Comparison of ENCODE assay signal across 20 cellular contexts in the genomic region with DNA sequence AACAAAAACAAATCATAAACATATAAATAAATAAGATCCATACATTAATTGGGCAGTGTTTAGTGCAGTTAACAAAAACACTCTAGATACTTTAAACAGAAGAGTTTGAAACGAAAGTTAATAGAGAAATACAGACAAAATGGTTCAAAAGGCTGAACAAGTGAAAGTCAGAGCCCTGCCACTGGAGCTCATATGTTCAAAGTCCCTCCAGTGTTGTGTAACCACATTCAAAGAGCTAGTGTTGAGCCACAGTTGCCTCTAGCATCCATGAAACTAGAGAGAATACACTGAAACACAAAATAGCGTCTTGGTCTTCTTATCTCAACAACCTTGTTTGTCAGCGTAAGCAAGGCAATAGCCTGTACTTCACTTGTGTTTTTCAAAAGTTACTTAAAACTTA.
DNase-seq lines count a peak whose midpoint lies in the region; ATAC-seq and TF ChIP-seq lines count a peak whose summit lies in the region.
"Had no signal": no experiment of that assay in that cellular context is flagged by ENCODE, and none has a peak within 500 bp of the region (broad histone marks: within the 10 kb centered on the region; RNA-seq: fewer than 3 reads in every experiment).

No MANE protein-coding gene starts in this region.

- WGBS in IMR-90 (ENCODE audit: extremely low coverage in 2 of 2, insufficient read length in 1 of 2), 2 experiments = no CpG with 5 or more reads among the region's 3 CpGs
- WGBS in right lobe of liver (ENCODE audit: insufficient coverage, low coverage, low lambda C conversion rate, missing lambda C conversion rate) = 34% methylated on average over 3 of the region's 3 CpGs

- no peaks in the 10 kb centered on the region for H3K36me3 ChIP-seq in IMR-90 (ENCODE audit: control insufficient read depth, insufficient read depth, low read length)
- H3K36me3 ChIP-seq in right lobe of liver = no peaks in the 10 kb centered on the region
- H3K36me3 ChIP-seq: BE2C, HAP-1 had no signal

- no peak overlapping the region for H3K14ac ChIP-seq in IMR-90 (replicated peaks; ENCODE audit: low read depth, low read length)

- H2AK9ac ChIP-seq in IMR-90 (replicated peaks; ENCODE audit: low read depth, low read length, poor library complexity) = no peak overlapping the region

- no peaks in the 10 kb centered on the region for H3K27me3 ChIP-seq in IMR-90 (ENCODE audit: control insufficient read depth, insufficient read depth, low read length)
- no peaks in the 10 kb centered on the region for H3K27me3 ChIP-seq in right lobe of liver
- H3K27me3 ChIP-seq in dorsolateral prefrontal cortex = no peaks in the 10 kb centered on the region
- H3K27me3 ChIP-seq: BE2C had no signal

- H3K18ac ChIP-seq in IMR-90 (ENCODE audit: low read depth, low read length) = peak overlapping the region; percentile 82

- no peaks in the 10 kb centered on the region for H3K9me3 ChIP-seq in IMR-90 (ENCODE audit: control insufficient read depth, insufficient read depth, low read length)
- no peaks in the 10 kb centered on the region for H3K9me3 ChIP-seq in right lobe of liver
- H3K9me3 ChIP-seq: BE2C, HAP-1 had no signal

- H3K4me1 ChIP-seq in IMR-90 (ENCODE audit: control insufficient read depth, insufficient read depth, low read length) (peaks cover 2% of the 10 kb centered on the region), right lobe of liver (no peaks in the 10 kb centered on the region)
- H3K4me1 ChIP-seq: BE2C had no signal

- POLR2A ChIA-PET in IMR-90 (lab: Charles Lee; ENCODE audit: unreplicated experiment) = no interaction called here

- dilution Hi-C loops in IMR-90 (cut with HindIII; ENCODE audit: low sequenced_read_pairs, unreplicated experiment) = no loop called here

- BruUV-seq in IMR-90 (replicated peaks; lab: Mats Ljungman, UMichigan) = no TSS peak

- H4K8ac ChIP-seq in IMR-90 (ENCODE audit: low read depth in 2 of 2, low read length in 2 of 2) = no peak overlapping the region

- no peak for TF ChIP-seq CTCF in IMR-90 (conservative IDR thresholded peaks at IDR 0.05; ENCODE audit: low read depth, low read length)
- no peak for TF ChIP-seq CTCF in right lobe of liver (IDR thresholded peaks at IDR 0.05)
- TF ChIP-seq CTCF in dorsolateral prefrontal cortex (IDR thresholded peaks at IDR 0.05 in 54 of 56, conservative IDR thresholded peaks at IDR 0.05 in 2 of 56; ENCODE audit: low read depth in 1 of 56, partially characterized antibody in 56 of 56) = no peak

- H3K79me1 ChIP-seq in IMR-90 (ENCODE audit: low read depth in 1 of 2, low read length in 2 of 2) = no peaks in the 10 kb centered on the region

- no peak overlapping the region for H3K9ac ChIP-seq in IMR-90 (ENCODE audit: low read depth, low read length)
- H3K9ac ChIP-seq: GM23248 had no signal

- intact Hi-C loops in IMR-90 (cut with micrococcal nuclease) = no loop called here
- intact Hi-C loops in right lobe of liver (cut with DNase I) = no loop called here
- intact Hi-C loops in sciatic nerve (cut with DNase I) = no loop called here
- intact Hi-C loops in dorsolateral prefrontal cortex (cut with DNase I) = no loop called here

- peak overlapping the region; percentile 36; the same call in 1 of the 3 replicates for H2BK15ac ChIP-seq in IMR-90 (ENCODE audit: low read depth, low read length)

- TF ChIP-seq POLR2A in IMR-90 (IDR thresholded peaks at IDR 0.05; ENCODE audit: low read depth, low read length) (no peak), right lobe of liver (IDR thresholded peaks at IDR 0.05) (no peak)

- H2AFZ ChIP-seq in IMR-90 (replicated peaks; ENCODE audit: low read length, poor library complexity) = no peak overlapping the region
- H2AFZ ChIP-seq: GM23248 had no signal

- ATAC-seq in IMR-90 (ENCODE audit: low read depth) (no peak), right lobe of liver (peak; percentile 72 to 87 (median 75)), sciatic nerve (no peak), GM19455 (IDR thresholded peaks at IDR 0.05; ENCODE audit: unreplicated experiment) (no peak)
- ATAC-seq: GM12878 had no signal

- H3K9me1 ChIP-seq in IMR-90 (ENCODE audit: insufficient read depth, low read length) = peaks cover 4% of the 10 kb centered on the region; the same call in 1 of the 2 replicates

- peak overlapping the region; percentile 41; the same call in 1 of the 2 replicates for H2AK5ac ChIP-seq in IMR-90 (ENCODE audit: low read depth, low read length)

- CTCF ChIA-PET in IMR-90 (lab: Yijun Ruan, JAX) = no interaction called here

- H3K27ac ChIP-seq in IMR-90 (ENCODE audit: insufficient read depth, low read length) (no peak overlapping the region), right lobe of liver (no peak overlapping the region), dorsolateral prefrontal cortex (no peak overlapping the region)
- H3K27ac ChIP-seq: GM23248 had no signal

- no peak overlapping the region for H3K4ac ChIP-seq in IMR-90 (ENCODE audit: low read depth, low read length)

- no peak for TF ChIP-seq RAD21 in IMR-90 (IDR thresholded peaks at IDR 0.05; ENCODE audit: low read length)

- H2BK5ac ChIP-seq in IMR-90 (ENCODE audit: low read depth, low read length, poor library complexity, severe bottlenecking) = no peak overlapping the region

- H3K56ac ChIP-seq in IMR-90 (ENCODE audit: extremely low read depth, insufficient read depth, low read length) = no peak overlapping the region

- peak overlapping the region; percentile 69 for H2BK20ac ChIP-seq in IMR-90 (ENCODE audit: low read depth, low read length)

- peak overlapping the region; percentile 40; the same call in 1 of the 2 replicates for H4K91ac ChIP-seq in IMR-90 (ENCODE audit: insufficient read depth, low read depth, low read length)

- no peak overlapping the region for H3K23ac ChIP-seq in IMR-90 (ENCODE audit: low read depth, low read length)

- DNase-seq in IMR-90 (no peak), iris pigment epithelial cell (ENCODE audit: low read depth) (peak; percentile 17), right lobe of liver (no peak), sciatic nerve (ENCODE audit: low spot score) (no peak), NCI-H82 (lab: John Stamatoyannopoulos, UW) (no peak), dorsolateral prefrontal cortex (no peak)
- DNase-seq: ACHN; BE2C; C1 segment of cervical spinal cord; CD4-positive, CD25-positive, alpha-beta regulatory T cell; CD8-positive, alpha-beta memory T cell; COR-L47; DMS 273 treated with DMSO at 0.1 percent for 48 hours; DMS53; DND-41; EL; GM23248 had no signal

- peak overlapping the region; percentile 53; the same call in 1 of the 2 replicates for H2BK120ac ChIP-seq in IMR-90 (ENCODE audit: low read depth, low read length)

- in situ Hi-C loops in IMR-90 (cut with MboI; ENCODE audit: low sequenced_read_pairs) = no loop called here

- H4K5ac ChIP-seq in IMR-90 (ENCODE audit: low read depth, low read length) = 0 out of 2 replicates have a peak overlapping the region, but pooled peaks have one; percentile 72

- no peak overlapping the region for H3K4me3 ChIP-seq in IMR-90 (ENCODE audit: insufficient read depth, low read depth, low read length)
- H3K4me3 ChIP-seq in right lobe of liver = no peak overlapping the region
- no peak overlapping the region for H3K4me3 ChIP-seq in dorsolateral prefrontal cortex
- H3K4me3 ChIP-seq: GM12878, GM23248, HAP-1 had no signal

- H4K20me1 ChIP-seq in IMR-90 (ENCODE audit: insufficient read depth, low read length) = no peaks in the 10 kb centered on the region

- no peak overlapping the region for H3K4me2 ChIP-seq in IMR-90 (ENCODE audit: low read depth, low read length)

TF ChIP-seq in IMR-90, 13 proteins besides CTCF, POLR2A, EP300 and RAD21:
- no peak for TF ChIP-seq BHLHE40 (IDR thresholded peaks at IDR 0.05; ENCODE audit: low read depth, low read length)
- TF ChIP-seq CEBPB (IDR thresholded peaks at IDR 0.05; ENCODE audit: low read depth, low read length) = no peak
- no peak for TF ChIP-seq SMC3 (IDR thresholded peaks at IDR 0.05; ENCODE audit: low read depth, low read length)
- TF ChIP-seq CHD1 (IDR thresholded peaks at IDR 0.05; ENCODE audit: low read depth, low read length) = no peak
- TF ChIP-seq NFE2L2 (IDR thresholded peaks at IDR 0.05; ENCODE audit: low read depth, low read length) = no peak
- TF ChIP-seq RFX5 (IDR thresholded peaks at IDR 0.05; ENCODE audit: low read depth, low read length) = no peak
- no peak for TF ChIP-seq FOS (IDR thresholded peaks at IDR 0.05; ENCODE audit: low read depth, low read length)
- no peak for TF ChIP-seq RCOR1 (IDR thresholded peaks at IDR 0.05; ENCODE audit: insufficient replicate concordance, low read length)
- TF ChIP-seq MAZ (IDR thresholded peaks at IDR 0.05; ENCODE audit: borderline replicate concordance, low read depth, low read length) = no peak
- no peak for TF ChIP-seq MAFK (IDR thresholded peaks at IDR 0.05; ENCODE audit: low read depth, low read length)
- TF ChIP-seq MXI1 (IDR thresholded peaks at IDR 0.05; ENCODE audit: borderline replicate concordance, low read depth, low read length) = no peak
- TF ChIP-seq, protein P1, sequence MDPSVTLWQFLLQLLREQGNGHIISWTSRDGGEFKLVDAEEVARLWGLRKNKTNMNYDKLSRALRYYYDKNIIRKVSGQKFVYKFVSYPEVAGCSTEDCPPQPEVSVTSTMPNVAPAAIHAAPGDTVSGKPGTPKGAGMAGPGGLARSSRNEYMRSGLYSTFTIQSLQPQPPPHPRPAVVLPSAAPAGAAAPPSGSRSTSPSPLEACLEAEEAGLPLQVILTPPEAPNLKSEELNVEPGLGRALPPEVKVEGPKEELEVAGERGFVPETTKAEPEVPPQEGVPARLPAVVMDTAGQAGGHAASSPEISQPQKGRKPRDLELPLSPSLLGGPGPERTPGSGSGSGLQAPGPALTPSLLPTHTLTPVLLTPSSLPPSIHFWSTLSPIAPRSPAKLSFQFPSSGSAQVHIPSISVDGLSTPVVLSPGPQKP (IDR thresholded peaks at IDR 0.05; ENCODE audit: borderline replicate concordance, low read depth, low read length) = no peak
- TF ChIP-seq, protein P2, sequence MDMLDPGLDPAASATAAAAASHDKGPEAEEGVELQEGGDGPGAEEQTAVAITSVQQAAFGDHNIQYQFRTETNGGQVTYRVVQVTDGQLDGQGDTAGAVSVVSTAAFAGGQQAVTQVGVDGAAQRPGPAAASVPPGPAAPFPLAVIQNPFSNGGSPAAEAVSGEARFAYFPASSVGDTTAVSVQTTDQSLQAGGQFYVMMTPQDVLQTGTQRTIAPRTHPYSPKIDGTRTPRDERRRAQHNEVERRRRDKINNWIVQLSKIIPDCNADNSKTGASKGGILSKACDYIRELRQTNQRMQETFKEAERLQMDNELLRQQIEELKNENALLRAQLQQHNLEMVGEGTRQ (IDR thresholded peaks at IDR 0.05; ENCODE audit: low read depth, low read length) = no peak

Comparison
In these comparisons a context has a peak if more than half of its experiments do, and no peak if none do; other contexts are left out.
1. ATAC-seq: peak in right lobe of liver (4 of 4); none in IMR-90 (single experiment), sciatic nerve (single experiment) and GM19455 (single experiment).